In the genomic region with DNA sequence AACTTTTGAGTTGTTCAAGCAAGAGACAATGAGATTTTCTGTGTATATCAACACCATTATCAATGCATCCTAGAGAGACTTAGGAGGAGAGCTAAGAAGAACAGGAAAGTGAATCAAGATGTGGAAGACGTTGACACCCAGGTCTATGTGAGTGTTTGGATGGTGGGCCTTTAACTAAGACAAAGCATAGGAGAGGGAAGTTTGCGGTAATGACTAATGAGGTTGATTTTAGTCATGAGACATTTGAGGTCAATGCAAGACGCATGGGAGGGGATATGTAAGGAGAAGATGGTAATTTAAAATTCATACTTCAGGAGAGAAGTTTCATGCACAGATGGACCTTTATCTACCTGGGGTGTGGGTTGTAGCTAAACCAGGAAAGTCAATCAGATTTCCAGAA, we compare ENCODE assay signal across 24 cellular contexts.
"Had no signal": no experiment of that assay in that cellular context is flagged by ENCODE, and none has a peak within 500 bp of the region (broad histone marks: within the 10 kb centered on the region; RNA-seq: fewer than 3 reads in every experiment).

No MANE protein-coding gene starts in this region.

- H3K27me3 ChIP-seq: brain microvascular endothelial cell, spleen, tibial nerve, vagina had no signal

- H3K4me1 ChIP-seq: spleen, tibial nerve had no signal

- H3K9me3 ChIP-seq: spleen, tibial nerve, vagina had no signal

- H3K36me3 ChIP-seq: brain microvascular endothelial cell, tibial nerve, vagina had no signal

- DNase-seq: activated CD4-positive, alpha-beta memory T cell treated with anti-CD3 and anti-CD28 coated beads, Interleukin-2, amount 10 ng/mL, durations not matched to agents 7 days and 5 days; activated CD4-positive, alpha-beta T cell treated with anti-CD3 and anti-CD28 coated beads for 4 hours; activated CD8-positive, alpha-beta memory T cell treated with anti-CD3 and anti-CD28 coated beads, Interleukin-2, amount 10 ng/mL, durations not matched to agents 7 days and 5 days; activated naive CD4-positive, alpha-beta T cell treated with Interleukin-2 at 50 U/mL for 16 hours; anterior cingulate cortex; brain microvascular endothelial cell; erythroblast; head of caudate nucleus; left ventricle myocardium superior; nephron progenitor cell; nucleus accumbens; posterior cingulate gyrus; retina; spleen; stimulated activated CD4-positive, alpha-beta T cell treated with anti-CD3 and anti-CD28 coated beads, Interleukin-4, amount 100 ng/mL, for 4 hours; stimulated activated naive B cell treated with anti-CD40 and anti-IgM and Interleukin-4, amounts not matched to agents 10 μg/mL and 1 μg/mL and 100 μg/mL, for 72 hours; substantia nigra had no signal

- ATAC-seq: activated CD8-positive, alpha-beta memory T cell treated with anti-CD3 and anti-CD28 coated beads, Interleukin-2, amount 10 ng/mL, durations not matched to agents 7 days and 5 days; activated T-helper 17 cell treated with anti-CD3 and anti-CD28 coated beads, Interleukin-2, amount 50 U/mL, for 72 hours; left ventricle myocardium superior; WTC11 had no signal

- H3K27ac ChIP-seq: brain microvascular endothelial cell, coronary artery, spleen, tibial nerve, vagina had no signal

- FAIRE-seq: frontal cortex, TTC549 had no signal

- H3K4me3 ChIP-seq: coronary artery, spleen, tibial nerve, vagina had no signal
